ENCODE assay signal across 23 cellular contexts in the genomic region with DNA sequence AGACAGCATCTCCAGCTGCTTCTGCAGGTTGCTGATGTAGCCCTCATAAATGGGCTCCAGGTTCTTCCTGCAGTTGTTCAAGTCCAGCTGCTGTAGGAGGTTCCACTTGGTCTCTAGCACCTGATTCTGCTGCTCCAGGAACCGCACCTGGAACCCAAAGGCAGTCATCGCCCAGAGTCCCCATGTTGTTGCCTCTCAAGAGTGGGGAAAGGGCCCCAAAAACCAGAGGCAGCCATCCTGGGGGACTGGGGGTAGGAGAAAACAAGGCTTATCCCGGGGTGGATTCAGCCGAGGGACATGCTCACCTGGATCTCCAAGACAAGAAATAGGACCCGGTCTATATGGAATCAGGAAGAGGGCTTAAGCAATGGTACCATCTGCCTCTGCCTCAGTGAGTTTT. TPM values are rescaled to one million over a fixed set of nuclear protein-coding genes. Genes with fewer than 3 reads are reported as not detected.
"Had no signal": no experiment of that assay in that cellular context is flagged by ENCODE, and none has a peak within 500 bp of the region (broad histone marks: within the 10 kb centered on the region; RNA-seq: fewer than 3 reads in every experiment).

No MANE protein-coding gene starts in this region.

- H3K4me1 ChIP-seq: sigmoid colon, uterus had no signal

- H3K4me3 Mint-ChIP-seq: dendritic cell treated with granulocyte-macrophage colony-stimulating factor and Interleukin-4, amounts not matched to agents 40 ng/mL and 50 ng/mL, for 4 days; effector memory CD8-positive, alpha-beta T cell; naive thymus-derived CD8-positive, alpha-beta T cell had no signal

- H3K36me3 ChIP-seq: esophagus squamous epithelium, sigmoid colon, stomach, thoracic aorta, uterus had no signal

- H3K4me3 ChIP-seq: esophagus squamous epithelium, mucosa of descending colon, sigmoid colon, skin epidermis, stomach, thoracic aorta, uterus had no signal

- H3K9me3 Mint-ChIP-seq: dendritic cell treated with granulocyte-macrophage colony-stimulating factor and Interleukin-4, amounts not matched to agents 40 ng/mL and 50 ng/mL, for 4 days; effector memory CD8-positive, alpha-beta T cell; naive thymus-derived CD8-positive, alpha-beta T cell had no signal

- ATAC-seq: effector memory CD8-positive, alpha-beta T cell; mucosa of descending colon; naive thymus-derived CD8-positive, alpha-beta T cell had no signal

- H3K27ac Mint-ChIP-seq: dendritic cell treated with granulocyte-macrophage colony-stimulating factor and Interleukin-4, amounts not matched to agents 40 ng/mL and 50 ng/mL, for 4 days; effector memory CD8-positive, alpha-beta T cell had no signal

- H3K9me3 ChIP-seq: esophagus squamous epithelium, mucosa of descending colon, sigmoid colon, stomach, thoracic aorta, uterus had no signal

- DNase-seq: effector memory CD8-positive, alpha-beta T cell; esophagus squamous epithelium; foreskin fibroblast; hippocampal formation; kidney glomerular epithelial cell; mammary epithelial cell; mucosa of descending colon; posterior cingulate gyrus; sigmoid colon; stimulated activated CD4-positive, alpha-beta T cell treated with anti-CD3 and anti-CD28 coated beads, Interleukin-2, amount 100 ng/mL, for 24 hours; stimulated activated CD4-positive, alpha-beta T cell treated with anti-CD3 and anti-CD28 coated beads, Interleukin-4, amount 100 ng/mL, for 4 hours; stimulated activated naive CD4-positive, alpha-beta T cell; stomach; substantia nigra; uterus had no signal

- H3K27ac ChIP-seq: esophagus squamous epithelium, sigmoid colon, skin epidermis, stomach, thoracic aorta, uterus had no signal

RNA-seq across cellular contexts. Expression of a gene that starts 2.3 kb away (rescaled TPM):
- total RNA-seq: epithelial cell of proximal tubule, esophagus squamous epithelium, mammary epithelial cell, mucosa of descending colon, osteocyte, pulmonary artery endothelial cell, sigmoid colon, stomach, thoracic aorta had no signal
- polyA plus RNA-seq: mammary epithelial cell, neural cell, stomach had no signal

RNA-seq across cellular contexts. Expression of a gene that starts 19.4 kb away (rescaled TPM):
- total RNA-seq: epithelial cell of proximal tubule, mammary epithelial cell, mucosa of descending colon, osteocyte, pulmonary artery endothelial cell, sigmoid colon, stomach, thoracic aorta, uterus had no signal
- polyA plus RNA-seq: mammary epithelial cell, neural cell, stomach had no signal

RNA-seq across cellular contexts. Expression of a gene that starts 25.3 kb away (rescaled TPM):
- total RNA-seq: epithelial cell of proximal tubule, mammary epithelial cell, mucosa of descending colon, osteocyte, pulmonary artery endothelial cell, sigmoid colon, stomach, thoracic aorta, uterus had no signal
- polyA plus RNA-seq: naive thymus-derived CD8-positive, alpha-beta T cell; neural cell; sigmoid colon had no signal

RNA-seq across cellular contexts. Expression of a gene that starts 46.0 kb away (rescaled TPM):
- total RNA-seq: epithelial cell of proximal tubule; esophagus squamous epithelium; mammary epithelial cell; mucosa of descending colon; naive thymus-derived CD8-positive, alpha-beta T cell; osteocyte; pulmonary artery endothelial cell; sigmoid colon; stomach; thoracic aorta; uterus had no signal
- polyA plus RNA-seq: mammary epithelial cell; naive thymus-derived CD8-positive, alpha-beta T cell; neural cell; sigmoid colon; stomach had no signal

RNA-seq across cellular contexts. Expression of a gene that starts 53.0 kb away (rescaled TPM):
- total RNA-seq: epithelial cell of proximal tubule, mammary epithelial cell, osteocyte, pulmonary artery endothelial cell, sigmoid colon, stomach, uterus had no signal
- polyA plus RNA-seq: mammary epithelial cell, neural cell, stomach had no signal
